In genomic region chr3:14598143-14598569, GRCh38 we compare ENCODE assay signal across 9 cellular contexts. TPM values are rescaled to one million over a fixed set of nuclear protein-coding genes. Genes with fewer than 3 reads are reported as not detected.
DNase-seq lines count a peak whose midpoint lies in the region; ATAC-seq and TF ChIP-seq lines count a peak whose summit lies in the region.
"Had no signal": no experiment of that assay in that cellular context is flagged by ENCODE, and none has a peak within 500 bp of the region (broad histone marks: within the 10 kb centered on the region; RNA-seq: fewer than 3 reads in every experiment).

No MANE protein-coding gene starts in this region.

- no peaks in the 10 kb centered on the region for H3K36me3 ChIP-seq in testis (ENCODE audit: low read depth, missing control alignments)

- peak; percentile 64 for DNase-seq in GM03348 (ENCODE audit: low spot score)
- DNase-seq in NCI-H748 treated with DMSO at 0.1 percent for 48 hours (lab: John Stamatoyannopoulos, UW) = peak; percentile 64
- peak; percentile 73 for DNase-seq in activated effector memory CD4-positive, alpha-beta T cell treated with anti-CD3 and anti-CD28 coated beads, Interleukin-2, amount 50 U/mL, for 16 hours
- peak; percentile 35 for DNase-seq in inferior parietal cortex (ENCODE audit: extremely low spot score)
- DNase-seq in testis = peak; percentile 26
- no peak for DNase-seq in SHP77 (lab: John Stamatoyannopoulos, UW)

- no peak overlapping the region for H3K4me3 ChIP-seq in testis

- 18 to 25% methylated on average over 9 of the region's 9 CpGs for WGBS in testis, 2 donors

- no peak for TF ChIP-seq POLR2A in testis (IDR thresholded peaks at IDR 0.05)

- ATAC-seq in GM19452 (IDR thresholded peaks at IDR 0.05; ENCODE audit: unreplicated experiment) (no peak), HG02759 (IDR thresholded peaks at IDR 0.05; ENCODE audit: unreplicated experiment) (no peak)

- no peak for TF ChIP-seq CTCF in testis (IDR thresholded peaks at IDR 0.05)

- no peaks in the 10 kb centered on the region for H3K9me3 ChIP-seq in testis

- intact Hi-C loops in testis (cut with DNase I; ENCODE audit: low total_unique reads) = no loop called here

- no peak overlapping the region for H3K27ac ChIP-seq in testis
- H3K27ac ChIP-seq: epithelial cell of prostate had no signal

- no peaks in the 10 kb centered on the region for H3K27me3 ChIP-seq in testis

- no peaks in the 10 kb centered on the region for H3K4me1 ChIP-seq in testis

RNA-seq across cellular contexts. Expression of gene CCDC174, which starts 53.4 kb away (rescaled TPM):
- total RNA-seq in testis = 10 to 100 TPM; 25.3 to 38.0 TPM
- 19.1 TPM for polyA plus RNA-seq in testis (ENCODE audit: insufficient read depth, low read depth, low replicate concordance)

RNA-seq across cellular contexts. Expression of gene GRIP2, which starts 58.0 kb away (rescaled TPM):
- 1 to 10 TPM; 2.4 to 2.7 TPM for total RNA-seq in testis
- polyA plus RNA-seq in testis (ENCODE audit: insufficient read depth, low read depth, low replicate concordance) = 3.2 TPM

Comparison
In these comparisons a context has a peak if more than half of its experiments do, and no peak if none do; other contexts are left out.
1. DNase-seq: peak in GM03348 (single experiment), NCI-H748 treated with DMSO at 0.1 percent for 48 hours (single experiment), activated effector memory CD4-positive, alpha-beta T cell treated with anti-CD3 and anti-CD28 coated beads, Interleukin-2, amount 50 U/mL, for 16 hours (single experiment), inferior parietal cortex (single experiment) and testis (single experiment); none in SHP77 (0 of 2).